Comparison of ENCODE assay signal across 1 cellular context in genomic region chr13:49893591-49893990, GRCh38.
TF ChIP-seq lines count a peak whose summit lies in the region.

No MANE protein-coding gene starts in this region.

TF ChIP-seq in HepG2, 621 proteins besides CTCF, POLR2A, EP300 and RAD21 (continued from another document and continues in another):
- TF ChIP-seq, protein P1, sequence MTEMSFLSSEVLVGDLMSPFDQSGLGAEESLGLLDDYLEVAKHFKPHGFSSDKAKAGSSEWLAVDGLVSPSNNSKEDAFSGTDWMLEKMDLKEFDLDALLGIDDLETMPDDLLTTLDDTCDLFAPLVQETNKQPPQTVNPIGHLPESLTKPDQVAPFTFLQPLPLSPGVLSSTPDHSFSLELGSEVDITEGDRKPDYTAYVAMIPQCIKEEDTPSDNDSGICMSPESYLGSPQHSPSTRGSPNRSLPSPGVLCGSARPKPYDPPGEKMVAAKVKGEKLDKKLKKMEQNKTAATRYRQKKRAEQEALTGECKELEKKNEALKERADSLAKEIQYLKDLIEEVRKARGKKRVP (CRISPR knock-in tag; IDR thresholded peaks at IDR 0.05): peak in 1 of 2 experiments; percentile 96; a peak in 2 of 4 replicates
- TF ChIP-seq SP4 (CRISPR knock-in tag; IDR thresholded peaks at IDR 0.05): no peak
- TF ChIP-seq ZBTB3 (CRISPR knock-in tag; IDR thresholded peaks at IDR 0.05; ENCODE audit: borderline replicate concordance, low read depth): no peak
- peak; percentile 33; the same call in 1 of the 2 replicates for TF ChIP-seq PHF21A (CRISPR knock-in tag; IDR thresholded peaks at IDR 0.05)
- no peak for TF ChIP-seq NFE2 (CRISPR knock-in tag; IDR thresholded peaks at IDR 0.05)
- TF ChIP-seq, protein P2, sequence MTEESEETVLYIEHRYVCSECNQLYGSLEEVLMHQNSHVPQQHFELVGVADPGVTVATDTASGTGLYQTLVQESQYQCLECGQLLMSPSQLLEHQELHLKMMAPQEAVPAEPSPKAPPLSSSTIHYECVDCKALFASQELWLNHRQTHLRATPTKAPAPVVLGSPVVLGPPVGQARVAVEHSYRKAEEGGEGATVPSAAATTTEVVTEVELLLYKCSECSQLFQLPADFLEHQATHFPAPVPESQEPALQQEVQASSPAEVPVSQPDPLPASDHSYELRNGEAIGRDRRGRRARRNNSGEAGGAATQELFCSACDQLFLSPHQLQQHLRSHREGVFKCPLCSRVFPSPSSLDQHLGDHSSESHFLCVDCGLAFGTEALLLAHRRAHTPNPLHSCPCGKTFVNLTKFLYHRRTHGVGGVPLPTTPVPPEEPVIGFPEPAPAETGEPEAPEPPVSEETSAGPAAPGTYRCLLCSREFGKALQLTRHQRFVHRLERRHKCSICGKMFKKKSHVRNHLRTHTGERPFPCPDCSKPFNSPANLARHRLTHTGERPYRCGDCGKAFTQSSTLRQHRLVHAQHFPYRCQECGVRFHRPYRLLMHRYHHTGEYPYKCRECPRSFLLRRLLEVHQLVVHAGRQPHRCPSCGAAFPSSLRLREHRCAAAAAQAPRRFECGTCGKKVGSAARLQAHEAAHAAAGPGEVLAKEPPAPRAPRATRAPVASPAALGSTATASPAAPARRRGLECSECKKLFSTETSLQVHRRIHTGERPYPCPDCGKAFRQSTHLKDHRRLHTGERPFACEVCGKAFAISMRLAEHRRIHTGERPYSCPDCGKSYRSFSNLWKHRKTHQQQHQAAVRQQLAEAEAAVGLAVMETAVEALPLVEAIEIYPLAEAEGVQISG (CRISPR knock-in tag; IDR thresholded peaks at IDR 0.05): peak; percentile 68; the same call in 1 of the 2 replicates
- TF ChIP-seq ZNF513 (CRISPR knock-in tag; conservative IDR thresholded peaks at IDR 0.05): no peak
- peak; percentile 69; the same call in 1 of the 2 replicates for TF ChIP-seq FOXJ3 (CRISPR knock-in tag; IDR thresholded peaks at IDR 0.05; ENCODE audit: borderline replicate concordance)
- no peak for TF ChIP-seq ZZZ3 (CRISPR knock-in tag; IDR thresholded peaks at IDR 0.05; ENCODE audit: borderline replicate concordance)
- TF ChIP-seq HDAC1 (CRISPR knock-in tag; IDR thresholded peaks at IDR 0.05): peak; percentile 37; the same call in 1 of the 2 replicates
- TF ChIP-seq ZNF564 (CRISPR knock-in tag; IDR thresholded peaks at IDR 0.05): no peak
- TF ChIP-seq SALL1 (CRISPR knock-in tag; IDR thresholded peaks at IDR 0.05): peak; percentile 76
- TF ChIP-seq ARID4A (CRISPR knock-in tag; IDR thresholded peaks at IDR 0.05; ENCODE audit: borderline replicate concordance): peak; percentile 25; the same call in 1 of the 2 replicates
- TF ChIP-seq ZNF644 (CRISPR knock-in tag; IDR thresholded peaks at IDR 0.05; ENCODE audit: low read depth): peak; percentile 28; the same call in 1 of the 2 replicates
- peak; percentile 78 for TF ChIP-seq CEBPG (CRISPR knock-in tag; IDR thresholded peaks at IDR 0.05)
- TF ChIP-seq FOXA3 (CRISPR knock-in tag; IDR thresholded peaks at IDR 0.05): peak; percentile 54
- no peak for TF ChIP-seq ZNF672 (CRISPR knock-in tag; IDR thresholded peaks at IDR 0.05)
- TF ChIP-seq HOXD1 (CRISPR knock-in tag; IDR thresholded peaks at IDR 0.05): no peak
- TF ChIP-seq, protein P3, sequence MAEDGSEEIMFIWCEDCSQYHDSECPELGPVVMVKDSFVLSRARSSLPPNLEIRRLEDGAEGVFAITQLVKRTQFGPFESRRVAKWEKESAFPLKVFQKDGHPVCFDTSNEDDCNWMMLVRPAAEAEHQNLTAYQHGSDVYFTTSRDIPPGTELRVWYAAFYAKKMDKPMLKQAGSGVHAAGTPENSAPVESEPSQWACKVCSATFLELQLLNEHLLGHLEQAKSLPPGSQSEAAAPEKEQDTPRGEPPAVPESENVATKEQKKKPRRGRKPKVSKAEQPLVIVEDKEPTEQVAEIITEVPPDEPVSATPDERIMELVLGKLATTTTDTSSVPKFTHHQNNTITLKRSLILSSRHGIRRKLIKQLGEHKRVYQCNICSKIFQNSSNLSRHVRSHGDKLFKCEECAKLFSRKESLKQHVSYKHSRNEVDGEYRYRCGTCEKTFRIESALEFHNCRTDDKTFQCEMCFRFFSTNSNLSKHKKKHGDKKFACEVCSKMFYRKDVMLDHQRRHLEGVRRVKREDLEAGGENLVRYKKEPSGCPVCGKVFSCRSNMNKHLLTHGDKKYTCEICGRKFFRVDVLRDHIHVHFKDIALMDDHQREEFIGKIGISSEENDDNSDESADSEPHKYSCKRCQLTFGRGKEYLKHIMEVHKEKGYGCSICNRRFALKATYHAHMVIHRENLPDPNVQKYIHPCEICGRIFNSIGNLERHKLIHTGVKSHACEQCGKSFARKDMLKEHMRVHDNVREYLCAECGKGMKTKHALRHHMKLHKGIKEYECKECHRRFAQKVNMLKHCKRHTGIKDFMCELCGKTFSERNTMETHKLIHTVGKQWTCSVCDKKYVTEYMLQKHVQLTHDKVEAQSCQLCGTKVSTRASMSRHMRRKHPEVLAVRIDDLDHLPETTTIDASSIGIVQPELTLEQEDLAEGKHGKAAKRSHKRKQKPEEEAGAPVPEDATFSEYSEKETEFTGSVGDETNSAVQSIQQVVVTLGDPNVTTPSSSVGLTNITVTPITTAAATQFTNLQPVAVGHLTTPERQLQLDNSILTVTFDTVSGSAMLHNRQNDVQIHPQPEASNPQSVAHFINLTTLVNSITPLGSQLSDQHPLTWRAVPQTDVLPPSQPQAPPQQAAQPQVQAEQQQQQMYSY (CRISPR knock-in tag; IDR thresholded peaks at IDR 0.05): no peak
- no peak for TF ChIP-seq ZSCAN22 (CRISPR knock-in tag; IDR thresholded peaks at IDR 0.05)
- no peak for TF ChIP-seq ZNF577 (CRISPR knock-in tag; IDR thresholded peaks at IDR 0.05; ENCODE audit: borderline replicate concordance, low read depth)
- TF ChIP-seq ZNF850 (CRISPR knock-in tag; conservative IDR thresholded peaks at IDR 0.05): no peak
- TF ChIP-seq ZNF878 (CRISPR knock-in tag; IDR thresholded peaks at IDR 0.05): peak; percentile 45; the same call in 1 of the 2 replicates
- TF ChIP-seq REXO4 (CRISPR knock-in tag; IDR thresholded peaks at IDR 0.05; ENCODE audit: borderline replicate concordance): no peak
- TF ChIP-seq, protein P4, sequence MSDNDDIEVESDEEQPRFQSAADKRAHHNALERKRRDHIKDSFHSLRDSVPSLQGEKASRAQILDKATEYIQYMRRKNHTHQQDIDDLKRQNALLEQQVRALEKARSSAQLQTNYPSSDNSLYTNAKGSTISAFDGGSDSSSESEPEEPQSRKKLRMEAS (IDR thresholded peaks at IDR 0.05): peak; percentile 26; the same call in 1 of the 2 replicates
- no peak for TF ChIP-seq SP1 (IDR thresholded peaks at IDR 0.05)
- TF ChIP-seq SP1 (CRISPR knock-in tag; IDR thresholded peaks at IDR 0.05): no peak
- TF ChIP-seq CREB3 (CRISPR knock-in tag; IDR thresholded peaks at IDR 0.05): no peak
- 0 out of 2 replicates have a peak, but pooled peaks have one; percentile 12 for TF ChIP-seq ZNF331 (CRISPR knock-in tag; IDR thresholded peaks at IDR 0.05)
- no peak for TF ChIP-seq ERF (CRISPR knock-in tag; IDR thresholded peaks at IDR 0.05)
- TF ChIP-seq ZNF737 (CRISPR knock-in tag; IDR thresholded peaks at IDR 0.05; ENCODE audit: borderline replicate concordance): no peak
- TF ChIP-seq SALL2 (CRISPR knock-in tag; IDR thresholded peaks at IDR 0.05): no peak
- TF ChIP-seq ZNF777 (CRISPR knock-in tag; IDR thresholded peaks at IDR 0.05): no peak
- no peak for TF ChIP-seq SOX6 (IDR thresholded peaks at IDR 0.05)
- peak; percentile 66 for TF ChIP-seq SOX6 (CRISPR knock-in tag; IDR thresholded peaks at IDR 0.05)
- TF ChIP-seq TEAD2 (CRISPR knock-in tag; IDR thresholded peaks at IDR 0.05): no peak
- no peak for TF ChIP-seq ZNF598 (CRISPR knock-in tag; IDR thresholded peaks at IDR 0.05; ENCODE audit: borderline replicate concordance)
- no peak for TF ChIP-seq ZNF383 (CRISPR knock-in tag; IDR thresholded peaks at IDR 0.05; ENCODE audit: borderline replicate concordance)
- TF ChIP-seq GATAD2A (CRISPR knock-in tag; IDR thresholded peaks at IDR 0.05): peak; percentile 87
- TF ChIP-seq ZFX (CRISPR knock-in tag; IDR thresholded peaks at IDR 0.05; ENCODE audit: low read depth): 0 out of 2 replicates have a peak, but pooled peaks have one; percentile 47
- TF ChIP-seq, protein P5, sequence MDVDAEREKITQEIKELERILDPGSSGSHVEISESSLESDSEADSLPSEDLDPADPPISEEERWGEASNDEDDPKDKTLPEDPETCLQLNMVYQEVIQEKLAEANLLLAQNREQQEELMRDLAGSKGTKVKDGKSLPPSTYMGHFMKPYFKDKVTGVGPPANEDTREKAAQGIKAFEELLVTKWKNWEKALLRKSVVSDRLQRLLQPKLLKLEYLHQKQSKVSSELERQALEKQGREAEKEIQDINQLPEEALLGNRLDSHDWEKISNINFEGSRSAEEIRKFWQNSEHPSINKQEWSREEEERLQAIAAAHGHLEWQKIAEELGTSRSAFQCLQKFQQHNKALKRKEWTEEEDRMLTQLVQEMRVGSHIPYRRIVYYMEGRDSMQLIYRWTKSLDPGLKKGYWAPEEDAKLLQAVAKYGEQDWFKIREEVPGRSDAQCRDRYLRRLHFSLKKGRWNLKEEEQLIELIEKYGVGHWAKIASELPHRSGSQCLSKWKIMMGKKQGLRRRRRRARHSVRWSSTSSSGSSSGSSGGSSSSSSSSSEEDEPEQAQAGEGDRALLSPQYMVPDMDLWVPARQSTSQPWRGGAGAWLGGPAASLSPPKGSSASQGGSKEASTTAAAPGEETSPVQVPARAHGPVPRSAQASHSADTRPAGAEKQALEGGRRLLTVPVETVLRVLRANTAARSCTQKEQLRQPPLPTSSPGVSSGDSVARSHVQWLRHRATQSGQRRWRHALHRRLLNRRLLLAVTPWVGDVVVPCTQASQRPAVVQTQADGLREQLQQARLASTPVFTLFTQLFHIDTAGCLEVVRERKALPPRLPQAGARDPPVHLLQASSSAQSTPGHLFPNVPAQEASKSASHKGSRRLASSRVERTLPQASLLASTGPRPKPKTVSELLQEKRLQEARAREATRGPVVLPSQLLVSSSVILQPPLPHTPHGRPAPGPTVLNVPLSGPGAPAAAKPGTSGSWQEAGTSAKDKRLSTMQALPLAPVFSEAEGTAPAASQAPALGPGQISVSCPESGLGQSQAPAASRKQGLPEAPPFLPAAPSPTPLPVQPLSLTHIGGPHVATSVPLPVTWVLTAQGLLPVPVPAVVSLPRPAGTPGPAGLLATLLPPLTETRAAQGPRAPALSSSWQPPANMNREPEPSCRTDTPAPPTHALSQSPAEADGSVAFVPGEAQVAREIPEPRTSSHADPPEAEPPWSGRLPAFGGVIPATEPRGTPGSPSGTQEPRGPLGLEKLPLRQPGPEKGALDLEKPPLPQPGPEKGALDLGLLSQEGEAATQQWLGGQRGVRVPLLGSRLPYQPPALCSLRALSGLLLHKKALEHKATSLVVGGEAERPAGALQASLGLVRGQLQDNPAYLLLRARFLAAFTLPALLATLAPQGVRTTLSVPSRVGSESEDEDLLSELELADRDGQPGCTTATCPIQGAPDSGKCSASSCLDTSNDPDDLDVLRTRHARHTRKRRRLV (CRISPR knock-in tag; IDR thresholded peaks at IDR 0.05): no peak
- no peak for TF ChIP-seq ZNF180 (CRISPR knock-in tag; IDR thresholded peaks at IDR 0.05; ENCODE audit: borderline replicate concordance, low read depth)
- no peak for TF ChIP-seq JDP2 (CRISPR knock-in tag; IDR thresholded peaks at IDR 0.05; ENCODE audit: borderline replicate concordance)
- peak; percentile 59 for TF ChIP-seq SAP130 (CRISPR knock-in tag; IDR thresholded peaks at IDR 0.05; ENCODE audit: low read depth)
- peak; percentile 61 for TF ChIP-seq ZFY (CRISPR knock-in tag; IDR thresholded peaks at IDR 0.05)
- no peak for TF ChIP-seq ZNF670 (CRISPR knock-in tag; IDR thresholded peaks at IDR 0.05; ENCODE audit: borderline replicate concordance)
- no peak for TF ChIP-seq ZFP36 (IDR thresholded peaks at IDR 0.05; ENCODE audit: borderline replicate concordance, low read depth, low read length, partially characterized antibody)
